ENCODE assay signal across 13 cellular contexts in the genomic region with DNA sequence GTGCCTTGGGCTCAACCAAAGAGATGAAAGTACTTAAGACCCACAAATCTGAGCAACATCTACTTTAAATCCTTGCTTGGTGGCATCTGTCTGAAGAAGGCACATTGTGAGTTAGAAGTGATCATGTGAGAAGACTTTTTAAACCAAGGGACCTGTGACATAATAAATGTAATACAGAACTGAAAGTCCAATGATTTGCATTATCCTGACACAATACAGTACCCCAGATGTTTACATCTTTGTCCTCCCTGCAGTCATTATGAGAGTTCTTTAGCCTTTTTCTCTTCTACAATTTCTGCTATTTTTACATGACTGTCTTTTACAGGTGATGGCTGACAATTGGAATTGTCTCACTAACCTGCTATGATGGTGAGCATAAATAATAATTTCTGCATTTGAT.
DNase-seq lines count a peak whose midpoint lies in the region; ATAC-seq and TF ChIP-seq lines count a peak whose summit lies in the region.
"Had no signal": no experiment of that assay in that cellular context is flagged by ENCODE, and none has a peak within 500 bp of the region (broad histone marks: within the 10 kb centered on the region; RNA-seq: fewer than 3 reads in every experiment).

No MANE protein-coding gene starts in this region.

- no peak overlapping the region for H3K27ac Mint-ChIP-seq in CD4-positive, alpha-beta memory T cell
- H3K27ac Mint-ChIP-seq: HFFc6, neural progenitor cell had no signal

- H3K27ac ChIP-seq in gastroesophageal sphincter = no peak overlapping the region
- H3K27ac ChIP-seq in CD4-positive, alpha-beta memory T cell (ENCODE audit: low read depth, low read length) = no peak overlapping the region
- H3K27ac ChIP-seq: neural progenitor cell, spleen had no signal

- no peak for TF ChIP-seq CTCF in gastroesophageal sphincter (IDR thresholded peaks at IDR 0.05)

- H3K27me3 Mint-ChIP-seq in CD4-positive, alpha-beta memory T cell = peaks cover 0 to 1% of the 10 kb centered on the region in 2 donors

- CTCF ChIA-PET in CD4-positive, alpha-beta memory T cell (lab: Charles Lee; ENCODE audit: partially characterized antibody) = no interaction called here

- H3K4me3 ChIP-seq in gastroesophageal sphincter = no peak overlapping the region
- H3K4me3 ChIP-seq in CD4-positive, alpha-beta memory T cell (ENCODE audit: low read length in 2 of 2) = no peak overlapping the region
- H3K4me3 ChIP-seq: neural progenitor cell, spleen had no signal

- no peak overlapping the region for H3K4me3 Mint-ChIP-seq in CD4-positive, alpha-beta memory T cell
- H3K4me3 Mint-ChIP-seq: HFFc6, neural progenitor cell had no signal

- H3K36me3 Mint-ChIP-seq in CD4-positive, alpha-beta memory T cell = no peaks in the 10 kb centered on the region

- TF ChIP-seq POLR2A in GM18505 (IDR thresholded peaks at IDR 0.05; ENCODE audit: borderline replicate concordance, extremely low read depth, insufficient read depth, insufficient read length) (no peak), gastroesophageal sphincter (IDR thresholded peaks at IDR 0.05) (no peak)

- no peak for TF ChIP-seq EP300 in gastroesophageal sphincter (IDR thresholded peaks at IDR 0.05)

- ATAC-seq in GM18505 (IDR thresholded peaks at IDR 0.05; ENCODE audit: unreplicated experiment) = peak; percentile 99
- ATAC-seq in GM19467 (IDR thresholded peaks at IDR 0.05; ENCODE audit: unreplicated experiment) = peak; percentile 93
- ATAC-seq in HG02884 (IDR thresholded peaks at IDR 0.05; ENCODE audit: unreplicated experiment) = peak; percentile 100
- peak; percentile 98 for ATAC-seq in HG03520 (IDR thresholded peaks at IDR 0.05; ENCODE audit: unreplicated experiment)
- ATAC-seq in gastroesophageal sphincter = no peak
- ATAC-seq: activated CD4-positive, CD25-positive, alpha-beta regulatory T cell treated with anti-CD3 and anti-CD28 coated beads, Interleukin-2, amount 50 U/mL, for 24 hours had no signal

- POLR2A ChIA-PET in CD4-positive, alpha-beta memory T cell (lab: Charles Lee; ENCODE audit: partially characterized antibody) = no interaction called here

- H3K4me1 Mint-ChIP-seq in CD4-positive, alpha-beta memory T cell = no peaks in the 10 kb centered on the region
- H3K4me1 Mint-ChIP-seq: neural progenitor cell had no signal

- DNase-seq in stimulated activated CD4-positive, alpha-beta T cell treated with anti-CD3 and anti-CD28 coated beads, Interleukin-4, amount 100 ng/mL, for 24 hours = no peak
- DNase-seq in T1000 (lab: John Stamatoyannopoulos, UW) = no peak
- no peak for DNase-seq in CD4-positive, alpha-beta memory T cell
- DNase-seq: HFFc6, NCI-H774, spleen had no signal

- no peaks in the 10 kb centered on the region for H3K4me1 ChIP-seq in gastroesophageal sphincter
- no peaks in the 10 kb centered on the region for H3K4me1 ChIP-seq in CD4-positive, alpha-beta memory T cell (ENCODE audit: insufficient read depth, low read length)
- H3K4me1 ChIP-seq: neural progenitor cell, spleen had no signal

- H3K36me3 ChIP-seq in gastroesophageal sphincter = peaks cover 0 to 8% of the 10 kb centered on the region in 2 donors
- no peaks in the 10 kb centered on the region for H3K36me3 ChIP-seq in CD4-positive, alpha-beta memory T cell (ENCODE audit: insufficient read depth, low read length)
- H3K36me3 ChIP-seq: spleen had no signal

- H3K9me3 ChIP-seq in gastroesophageal sphincter = no peaks in the 10 kb centered on the region
- H3K9me3 ChIP-seq in CD4-positive, alpha-beta memory T cell (ENCODE audit: control insufficient read depth in 1 of 2, low read length in 2 of 2) = no peaks in the 10 kb centered on the region
- H3K9me3 ChIP-seq: spleen had no signal

- no peaks in the 10 kb centered on the region for H3K27me3 ChIP-seq in gastroesophageal sphincter
- H3K27me3 ChIP-seq in CD4-positive, alpha-beta memory T cell (ENCODE audit: insufficient read depth, low read length) = no peaks in the 10 kb centered on the region
- H3K27me3 ChIP-seq: neural progenitor cell, spleen had no signal

- peaks cover 0 to 3% (median 0%) of the 10 kb centered on the region in 8 donors for H3K9me3 Mint-ChIP-seq in CD4-positive, alpha-beta memory T cell
- H3K9me3 Mint-ChIP-seq: HFFc6 had no signal

- intact Hi-C loops in CD4-positive, alpha-beta memory T cell (cut with micrococcal nuclease) = no loop called here
